Comparison of ENCODE assay signal across 13 cellular contexts in genomic region chr18:12321331-12321730, GRCh38. TPM values are rescaled to one million over a fixed set of nuclear protein-coding genes. Genes with fewer than 3 reads are reported as not detected.
A peak's percentile ranks its signal among the peaks of the same experiment; 100 is the strongest.
DNase-seq lines count a peak whose midpoint lies in the region; ATAC-seq and TF ChIP-seq lines count a peak whose summit lies in the region.
"Had no signal": no experiment of that assay in that cellular context is flagged by ENCODE, and none has a peak within 500 bp of the region (broad histone marks: within the 10 kb centered on the region; RNA-seq: fewer than 3 reads in every experiment).

No MANE protein-coding gene starts in this region.

- H3K36me3 Mint-ChIP-seq in endothelial cell (ENCODE audit: low read depth, unreplicated experiment) = peaks cover 38% of the 10 kb centered on the region
- H3K36me3 Mint-ChIP-seq in osteocyte (ENCODE audit: unreplicated experiment) = peaks cover 26% of the 10 kb centered on the region

- TF ChIP-seq CTCF in endothelial cell (IDR thresholded peaks at IDR 0.05; ENCODE audit: unreplicated experiment) = no peak
- TF ChIP-seq CTCF in osteocyte (IDR thresholded peaks at IDR 0.05) = no peak
- no peak for TF ChIP-seq CTCF in GM10266 (IDR thresholded peaks at IDR 0.05; ENCODE audit: control insufficient read depth, insufficient read depth, low read depth, missing control alignments)

- DNase-seq in ELF-1 (ENCODE audit: low read depth, low spot score) = peak; percentile 21
- DNase-seq in endothelial cell (ENCODE audit: low spot score) = no peak
- DNase-seq in COLO668 (lab: John Stamatoyannopoulos, UW; ENCODE audit: unreplicated experiment) = no peak
- DNase-seq in osteocyte (ENCODE audit: extremely low spot score, unreplicated experiment) = no peak
- no peak for DNase-seq in GM10266 (ENCODE audit: extremely low spot score)
- DNase-seq in NCI-H524 treated with DMSO at 0.1 percent for 48 hours (lab: John Stamatoyannopoulos, UW) = no peak
- DNase-seq: NCI-H446, SW 1271 had no signal

- H3K27me3 Mint-ChIP-seq in endothelial cell (ENCODE audit: unreplicated experiment) (peaks cover 2% of the 10 kb centered on the region), osteocyte (ENCODE audit: unreplicated experiment) (no peaks in the 10 kb centered on the region)
- H3K27me3 Mint-ChIP-seq: central memory CD8-positive, alpha-beta T cell had no signal

- H3K4me1 Mint-ChIP-seq in endothelial cell (ENCODE audit: unreplicated experiment) (peaks cover 19% of the 10 kb centered on the region), osteocyte (ENCODE audit: unreplicated experiment) (peaks cover 37% of the 10 kb centered on the region)

- H3K27ac Mint-ChIP-seq in endothelial cell (ENCODE audit: unreplicated experiment) = peak overlapping the region; percentile 42
- no peak overlapping the region for H3K27ac Mint-ChIP-seq in osteocyte (ENCODE audit: unreplicated experiment)

- ATAC-seq in GM21381 (IDR thresholded peaks at IDR 0.05; ENCODE audit: unreplicated experiment) (peak; percentile 73), HG03135 (IDR thresholded peaks at IDR 0.05; ENCODE audit: unreplicated experiment) (peak; percentile 63)
- ATAC-seq: gastroesophageal sphincter, HepG2 had no signal

- H3K4me3 Mint-ChIP-seq in endothelial cell (ENCODE audit: unreplicated experiment) (no peak overlapping the region), osteocyte (ENCODE audit: unreplicated experiment) (no peak overlapping the region)
- H3K4me3 Mint-ChIP-seq: central memory CD8-positive, alpha-beta T cell had no signal

- no peaks in the 10 kb centered on the region for H3K9me3 Mint-ChIP-seq in endothelial cell (ENCODE audit: unreplicated experiment)
- no peaks in the 10 kb centered on the region for H3K9me3 Mint-ChIP-seq in osteocyte (ENCODE audit: unreplicated experiment)
- H3K9me3 Mint-ChIP-seq: central memory CD8-positive, alpha-beta T cell had no signal

RNA-seq across cellular contexts. Expression of gene TUBB6, which starts 13.3 kb away (rescaled TPM):
- total RNA-seq in endothelial cell (ENCODE audit: unreplicated experiment) (301 TPM), osteocyte (116 and 118 TPM in 2 replicates)

RNA-seq across cellular contexts. Expression of gene AFG3L2, which starts 55.7 kb away (rescaled TPM):
- total RNA-seq in endothelial cell (ENCODE audit: unreplicated experiment) (47.7 TPM), osteocyte (44.4 TPM in 2 replicates)
